8 cellular contexts compared by ENCODE assay signal in the genomic region with DNA sequence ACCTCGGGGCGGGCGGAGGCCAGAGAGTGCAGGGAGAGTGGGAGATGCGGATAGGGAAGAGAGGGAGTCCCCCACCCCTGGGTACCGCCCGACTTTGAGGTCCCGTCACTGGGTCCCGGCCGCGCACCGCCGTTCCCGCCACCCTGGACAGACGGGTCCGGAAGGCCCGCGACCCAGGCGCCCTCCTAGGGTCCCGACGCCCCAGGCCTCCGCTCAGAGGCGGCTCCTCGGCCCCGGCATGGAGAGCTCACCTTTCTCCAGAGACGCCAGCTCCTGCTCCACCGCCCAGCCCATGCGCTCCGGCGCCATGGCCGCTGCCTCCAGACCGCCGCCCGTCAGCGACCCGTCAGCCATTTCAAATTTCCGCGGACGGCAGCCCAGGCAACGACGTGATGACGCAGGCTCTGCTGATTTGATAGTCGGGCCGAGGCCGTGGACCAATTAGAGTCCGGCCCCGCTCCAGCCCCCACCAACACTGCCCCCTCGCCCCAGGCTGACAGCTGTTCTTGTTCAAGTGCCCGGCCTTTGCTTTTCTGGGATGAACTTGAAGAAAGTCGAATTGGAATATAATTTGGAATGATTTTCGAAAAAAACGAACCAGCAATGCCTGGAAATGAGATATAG. TPM values are rescaled to one million over a fixed set of nuclear protein-coding genes. Genes with fewer than 3 reads are reported as not detected.
DNase-seq lines count a peak whose midpoint lies in the region; ATAC-seq, FAIRE-seq and TF ChIP-seq lines count a peak whose summit lies in the region.

A gene with protein sequence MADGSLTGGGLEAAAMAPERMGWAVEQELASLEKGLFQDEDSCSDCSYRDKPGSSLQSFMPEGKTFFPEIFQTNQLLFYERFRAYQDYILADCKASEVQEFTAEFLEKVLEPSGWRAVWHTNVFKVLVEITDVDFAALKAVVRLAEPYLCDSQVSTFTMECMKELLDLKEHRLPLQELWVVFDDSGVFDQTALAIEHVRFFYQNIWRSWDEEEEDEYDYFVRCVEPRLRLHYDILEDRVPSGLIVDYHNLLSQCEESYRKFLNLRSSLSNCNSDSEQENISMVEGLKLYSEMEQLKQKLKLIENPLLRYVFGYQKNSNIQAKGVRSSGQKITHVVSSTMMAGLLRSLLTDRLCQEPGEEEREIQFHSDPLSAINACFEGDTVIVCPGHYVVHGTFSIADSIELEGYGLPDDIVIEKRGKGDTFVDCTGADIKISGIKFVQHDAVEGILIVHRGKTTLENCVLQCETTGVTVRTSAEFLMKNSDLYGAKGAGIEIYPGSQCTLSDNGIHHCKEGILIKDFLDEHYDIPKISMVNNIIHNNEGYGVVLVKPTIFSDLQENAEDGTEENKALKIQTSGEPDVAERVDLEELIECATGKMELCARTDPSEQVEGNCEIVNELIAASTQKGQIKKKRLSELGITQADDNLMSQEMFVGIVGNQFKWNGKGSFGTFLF (minus strand): TSS at position 374 of the 624 bp plus-strand sequence. CDS start 20 bp downstream, at position 354.

- TF ChIP-seq CTCF in GM23338 (conservative IDR thresholded peaks at IDR 0.05; ENCODE audit: low read depth in 2 of 2) = no peak
- TF ChIP-seq CTCF in RWPE2 (IDR thresholded peaks at IDR 0.05; ENCODE audit: poor library complexity, severe bottlenecking) = peak; percentile 15
- TF ChIP-seq CTCF in neutrophil (IDR thresholded peaks at IDR 0.05) = peak; percentile 10

- no peaks in the 10 kb centered on the region for H3F3A ChIP-seq in GM23338 (replicated peaks; ENCODE audit: low read depth)

- peak within 1 kb of the TSS; percentile 56; the same call in 1 of the 2 replicates for H3K27ac ChIP-seq in GM23338 (ENCODE audit: low read depth)
- H3K27ac ChIP-seq in RWPE2 (ENCODE audit: poor library complexity, severe bottlenecking) = peak within 1 kb of the TSS; percentile 55
- H3K27ac ChIP-seq in neutrophil = peak within 1 kb of the TSS; percentile 64
- no peak within 1 kb of the TSS for H3K27ac ChIP-seq in substantia nigra (ENCODE audit: low read depth, low read length, poor library complexity, severe bottlenecking)

- H3K36me3 ChIP-seq in GM23338 (ENCODE audit: insufficient read depth) (peaks cover 10% of the 10 kb centered on the region), RWPE2 (ENCODE audit: low read depth) (peaks cover 34% of the 10 kb centered on the region), neutrophil (peaks cover 12% of the 10 kb centered on the region)

- peak within 1 kb of the TSS; percentile 94 for H3K27ac Mint-ChIP-seq in GM23338

- ATAC-seq in GM23338 = peak; percentile 83
- ATAC-seq in RWPE2 (ENCODE audit: low read depth) = peak; percentile 95

- H3K4me1 Mint-ChIP-seq in GM23338 = peaks cover 6% of the 10 kb centered on the region; the same call in 2 of the 3 replicates

- H2AFZ ChIP-seq in GM23338 = peak within 1 kb of the TSS; percentile 76

- H3K4me3 ChIP-seq in GM23338 = peak within 1 kb of the TSS; percentile 94
- H3K4me3 ChIP-seq in RWPE2 (ENCODE audit: severe bottlenecking) = peak within 1 kb of the TSS; percentile 90
- peak within 1 kb of the TSS; percentile 74 to 89 for H3K4me3 ChIP-seq in neutrophil (ENCODE audit: low read depth in 1 of 2, low read length in 1 of 2)

- H3K79me2 ChIP-seq in GM23338 (replicated peaks; ENCODE audit: insufficient read depth) = peaks cover 36% of the 10 kb centered on the region

- H3K9me3 ChIP-seq in RWPE2 (ENCODE audit: severe bottlenecking) (no peaks in the 10 kb centered on the region), neutrophil (no peaks in the 10 kb centered on the region)

- H3K9me3 Mint-ChIP-seq in GM23338 = no peaks in the 10 kb centered on the region

- H3K27me3 Mint-ChIP-seq in GM23338 (ENCODE audit: insufficient read depth, low read depth, poor library complexity) = peaks cover 6% of the 10 kb centered on the region

- peaks cover 6% of the 10 kb centered on the region; the same call in 1 of the 2 replicates for H4K20me1 ChIP-seq in GM23338 (replicated peaks; ENCODE audit: insufficient read depth)

- H3K4me1 ChIP-seq in GM23338 (ENCODE audit: insufficient read depth) (peaks cover 11% of the 10 kb centered on the region), RWPE2 (ENCODE audit: insufficient read depth, poor library complexity, severe bottlenecking) (peaks cover 3% of the 10 kb centered on the region), neutrophil (ENCODE audit: control insufficient read depth in 1 of 2, insufficient read depth in 1 of 2, low read depth in 1 of 2, low read length in 1 of 2) (peaks cover 19 to 21% of the 10 kb centered on the region in 2 experiments)

- no peaks in the 10 kb centered on the region for H3K9me2 ChIP-seq in GM23338 (ENCODE audit: insufficient read depth)

- H3K4me2 ChIP-seq in GM23338 = peak within 1 kb of the TSS; percentile 81

- FAIRE-seq in frontal cortex (lab: Jason Lieb, UNC) = no peak

- peak within 1 kb of the TSS; percentile 98 for H3K4me3 Mint-ChIP-seq in GM23338

- H3K27me3 ChIP-seq in GM23338 (ENCODE audit: insufficient read depth) (no peaks in the 10 kb centered on the region), RWPE2 (ENCODE audit: insufficient read depth, poor library complexity, severe bottlenecking) (no peaks in the 10 kb centered on the region), neutrophil (no peaks in the 10 kb centered on the region)

- peaks cover 20% of the 10 kb centered on the region for H3K36me3 Mint-ChIP-seq in GM23338 (ENCODE audit: low read depth)

- DNase-seq in ELR (ENCODE audit: low read depth) = peak; percentile 95
- DNase-seq in GM23338 (ENCODE audit: low spot score) = peak; percentile 95
- peak; percentile 89 for DNase-seq in Kasumi-1 (lab: John Stamatoyannopoulos, UW)
- DNase-seq in RWPE2 (ENCODE audit: low spot score) = peak; percentile 93
- peak; percentile 89 for DNase-seq in activated effector memory CD4-positive, alpha-beta T cell treated with anti-CD3 and anti-CD28 coated beads, Interleukin-2, amount 50 U/mL, for 16 hours
- DNase-seq in frontal cortex (ENCODE audit: low spot score in 2 of 2) = peak; percentile 78 to 84
- peak in 48 of 49 donors; percentile 20 to 88 (median 68) for DNase-seq in substantia nigra (lab: John Stamatoyannopoulos, UW)

TF ChIP-seq in GM23338, 12 proteins besides CTCF, POLR2A, EP300 and RAD21:
- TF ChIP-seq POLR2AphosphoS5 (IDR thresholded peaks at IDR 0.05; ENCODE audit: low read depth) (peak; percentile 74), CREB1 (CRISPR knock-in tag; IDR thresholded peaks at IDR 0.05; ENCODE audit: low read depth) (peak; percentile 85)
- TF ChIP-seq, protein P1, sequence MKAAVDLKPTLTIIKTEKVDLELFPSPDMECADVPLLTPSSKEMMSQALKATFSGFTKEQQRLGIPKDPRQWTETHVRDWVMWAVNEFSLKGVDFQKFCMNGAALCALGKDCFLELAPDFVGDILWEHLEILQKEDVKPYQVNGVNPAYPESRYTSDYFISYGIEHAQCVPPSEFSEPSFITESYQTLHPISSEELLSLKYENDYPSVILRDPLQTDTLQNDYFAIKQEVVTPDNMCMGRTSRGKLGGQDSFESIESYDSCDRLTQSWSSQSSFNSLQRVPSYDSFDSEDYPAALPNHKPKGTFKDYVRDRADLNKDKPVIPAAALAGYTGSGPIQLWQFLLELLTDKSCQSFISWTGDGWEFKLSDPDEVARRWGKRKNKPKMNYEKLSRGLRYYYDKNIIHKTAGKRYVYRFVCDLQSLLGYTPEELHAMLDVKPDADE (IDR thresholded peaks at IDR 0.05) = no peak

RNA-seq across cellular contexts. Expression of the gene that starts here (rescaled TPM):
- total RNA-seq in GM23338 (2014; rRNA removed; shearing (Covaris generic)) = 14.1 and 14.9 TPM in 2 replicates
- polyA plus RNA-seq in GM23338 (2016; fragmentation: Nextera tagmentation; extraction: Ambion mirVana) = 6.5 and 7.3 TPM in 2 replicates
- 1.2 TPM for total RNA-seq in frontal cortex

Comparison
In these comparisons a context has a peak if more than half of its experiments do, and no peak if none do; other contexts are left out.
1. CTCF ChIP-seq: peak in RWPE2 (single experiment) and neutrophil (single experiment); none in GM23338 (0 of 2).
2. Peak in every context shown above with its lines, with median percentiles within 50 percentile points of each other: DNase-seq and H3K4me3 ChIP-seq.